8 cellular contexts compared by ENCODE assay signal in the genomic region with DNA sequence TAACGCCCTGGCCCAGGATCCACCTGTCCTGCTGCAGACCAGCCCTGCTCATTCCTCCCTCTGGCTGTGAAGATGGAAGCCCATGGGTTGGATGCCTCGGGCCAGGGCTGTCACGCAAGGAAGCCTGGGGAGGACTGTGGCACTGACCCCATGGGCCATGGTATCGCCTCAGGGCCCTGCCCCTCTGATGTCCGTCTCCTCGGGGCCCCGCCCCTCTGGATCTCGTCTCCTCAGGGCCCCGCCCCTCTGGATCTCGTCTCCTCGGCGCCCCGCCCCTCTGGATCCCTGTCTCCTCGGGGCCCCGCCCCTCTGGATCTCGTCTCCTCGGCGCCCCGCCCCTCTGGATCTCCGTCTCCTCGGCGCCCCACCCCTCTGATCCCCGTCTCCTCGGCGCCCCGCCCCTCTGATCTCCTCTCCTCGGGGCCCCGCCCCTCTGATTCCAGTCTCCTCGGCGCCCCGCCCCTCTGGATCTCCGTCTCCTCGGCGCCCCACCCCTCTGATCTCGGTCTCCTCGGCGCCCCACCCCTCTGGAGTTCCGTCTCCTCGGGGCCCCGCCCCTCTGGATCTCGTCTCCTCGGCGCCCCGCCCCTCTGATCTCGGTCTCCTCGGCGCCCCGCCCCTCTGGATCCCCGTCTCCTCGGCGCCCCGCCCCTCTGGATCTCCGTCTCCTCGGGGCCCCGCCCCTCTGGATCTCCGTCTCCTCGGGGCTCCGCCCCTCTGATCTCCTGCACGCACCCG. TPM values are rescaled to one million over a fixed set of nuclear protein-coding genes. Genes with fewer than 3 reads are reported as not detected.
DNase-seq lines count a peak whose midpoint lies in the region; ATAC-seq and TF ChIP-seq lines count a peak whose summit lies in the region.

No MANE protein-coding gene starts in this region.

- WGBS in right cardiac atrium: 84% methylated on average over 51 of the region's 60 CpGs
- whole genome bisulfite sequencing in upper lobe of left lung, 2 donors: 60 to 89% methylated on average over 16 to 18 of the region's 60 CpGs

- no peak for TF ChIP-seq EP300 in upper lobe of left lung (IDR thresholded peaks at IDR 0.05)

- TF ChIP-seq POLR2A in Peyer's patch (IDR thresholded peaks at IDR 0.05) (peak in 1 of 2 donors; percentile 17), upper lobe of left lung (IDR thresholded peaks at IDR 0.05) (peak in 1 of 4 donors; percentile 34)

- TF ChIP-seq CTCF in left ventricle myocardium inferior (IDR thresholded peaks at IDR 0.05; ENCODE audit: borderline replicate concordance) (no peak), Peyer's patch (IDR thresholded peaks at IDR 0.05) (peak in 1 of 6 experiments; percentile 11), upper lobe of left lung (IDR thresholded peaks at IDR 0.05) (no peak), GM10248 (IDR thresholded peaks at IDR 0.05; ENCODE audit: control extremely low read depth, extremely low read depth, low read depth, missing control alignments) (no peak)

- peaks cover 7% of the 10 kb centered on the region for H3K4me1 ChIP-seq in right cardiac atrium (ENCODE audit: control insufficient read depth, insufficient read depth, low read length)
- peaks cover 47% of the 10 kb centered on the region for H3K4me1 ChIP-seq in left ventricle myocardium inferior
- H3K4me1 ChIP-seq in Peyer's patch: peaks cover 11 to 45% (median 29%) of the 10 kb centered on the region in 4 donors
- peaks cover 27 to 47% (median 36%) of the 10 kb centered on the region in 4 donors for H3K4me1 ChIP-seq in upper lobe of left lung

- H3K27me3 ChIP-seq in right cardiac atrium (ENCODE audit: control insufficient read depth, insufficient read depth) (no peaks in the 10 kb centered on the region), left ventricle myocardium inferior (ENCODE audit: low read depth) (peaks cover 20% of the 10 kb centered on the region), Peyer's patch (no peaks in the 10 kb centered on the region), upper lobe of left lung (peaks cover 0 to 8% (median 3%) of the 10 kb centered on the region in 4 donors)

- POLR2A ChIA-PET in GM10248 (lab: Yijun Ruan, JAX): no interaction called here

- ATAC-seq in right cardiac atrium: no peak
- ATAC-seq in upper lobe of left lung (ENCODE audit: low FRiP score in 2 of 2): no peak
- ATAC-seq in HG02610 (IDR thresholded peaks at IDR 0.05; ENCODE audit: unreplicated experiment): no peak
- ATAC-seq in GM21360 (IDR thresholded peaks at IDR 0.05; ENCODE audit: unreplicated experiment): no peak

- H3K4me3 ChIP-seq in right cardiac atrium (ENCODE audit: low read length): no peak overlapping the region
- H3K4me3 ChIP-seq in left ventricle myocardium inferior: no peak overlapping the region
- peak overlapping the region in 1 of 4 donors; percentile 24 for H3K4me3 ChIP-seq in Peyer's patch
- peak overlapping the region in 3 of 4 donors; percentile 14 to 36 (median 27) for H3K4me3 ChIP-seq in upper lobe of left lung

- H3K36me3 ChIP-seq in left ventricle myocardium inferior (no peaks in the 10 kb centered on the region), Peyer's patch (no peaks in the 10 kb centered on the region), upper lobe of left lung (no peaks in the 10 kb centered on the region)

- intact Hi-C loops in right cardiac atrium (cut with DNase I) (no loop called here), left ventricle myocardium inferior (cut with micrococcal nuclease) (no loop called here)

- H3K27ac ChIP-seq in right cardiac atrium (ENCODE audit: low read length) (no peak overlapping the region), left ventricle myocardium inferior (replicated peaks) (no peak overlapping the region), Peyer's patch (peak overlapping the region in 2 of 4 donors; percentile 0 to 50), upper lobe of left lung (peak overlapping the region; percentile 27 to 63 (median 48))

- H3K9me3 ChIP-seq in right cardiac atrium (ENCODE audit: control insufficient read depth, low read length) (no peaks in the 10 kb centered on the region), left ventricle myocardium inferior (replicated peaks) (no peaks in the 10 kb centered on the region), Peyer's patch (no peaks in the 10 kb centered on the region), upper lobe of left lung (no peaks in the 10 kb centered on the region)

- DNase-seq in right cardiac atrium (peak in 2 of 3 donors; percentile 74 to 97), left ventricle myocardium inferior (no peak), Peyer's patch (peak in 2 of 3 donors; percentile 87 to 92), kidney tubule cell (ENCODE audit: low spot score) (peak; percentile 49), upper lobe of left lung (peak; percentile 84 to 87), GM10248 (ENCODE audit: extremely low spot score) (no peak)

- CTCF ChIA-PET in GM10248 (lab: Yijun Ruan, JAX): no interaction called here

RNA-seq across cellular contexts. Expression of a gene that starts 24.0 kb away (rescaled TPM):
- total RNA-seq in right cardiac atrium (10 to 100 TPM; 57.3 to 77.1 (median 70.9) TPM), left ventricle myocardium inferior (75.2 TPM), Peyer's patch (100 to 1,000 TPM in 3 of 4 donors, 10 to 100 TPM in 1; 73.4 to 170 (median 117) TPM), upper lobe of left lung (100 to 1,000 TPM in 2 of 6 donors, 10 to 100 TPM in 4; 59.4 to 120 (median 76.4) TPM)
- polyA plus RNA-seq in right cardiac atrium: 67.9 TPM

Comparison
In these comparisons a context has a peak if more than half of its experiments do, and no peak if none do; other contexts are left out.
1. DNase-seq: peak in right cardiac atrium (2 of 3), Peyer's patch (2 of 3), kidney tubule cell (single experiment) and upper lobe of left lung (2 of 2); none in left ventricle myocardium inferior (single experiment) and GM10248 (single experiment).
2. H3K27ac ChIP-seq: peak in upper lobe of left lung (4 of 4); none in right cardiac atrium (single experiment) and left ventricle myocardium inferior (single experiment).
3. H3K4me3 ChIP-seq: peak in upper lobe of left lung (3 of 4); none in right cardiac atrium (single experiment) and left ventricle myocardium inferior (single experiment).